Comparison of ENCODE assay signal across 9 cellular contexts in the genomic region with DNA sequence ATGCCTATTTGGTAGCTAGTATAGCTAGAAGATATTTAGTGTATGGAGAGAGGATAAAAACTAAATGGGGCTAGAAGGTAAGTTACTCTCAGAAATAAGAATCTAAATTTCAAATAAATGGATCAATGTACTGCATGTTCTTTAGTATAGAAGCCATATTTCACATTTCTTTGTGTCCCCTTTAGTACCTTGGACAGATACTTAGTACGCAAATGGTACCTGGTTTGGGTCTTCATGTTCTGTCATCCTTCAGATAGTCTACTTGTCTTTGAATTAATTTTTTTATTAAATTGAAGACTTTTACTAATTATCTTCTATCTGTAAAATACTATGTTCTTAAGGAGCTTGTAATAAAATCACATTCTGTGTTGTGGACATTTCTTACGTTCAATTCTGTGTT. TPM values are rescaled to one million over a fixed set of nuclear protein-coding genes. Genes with fewer than 3 reads are reported as not detected.
"Had no signal": no experiment of that assay in that cellular context is flagged by ENCODE, and none has a peak within 500 bp of the region (broad histone marks: within the 10 kb centered on the region; RNA-seq: fewer than 3 reads in every experiment).

No MANE protein-coding gene starts in this region.

- H3K27ac Mint-ChIP-seq: HFFc6 had no signal

- H3K27ac ChIP-seq: GM23248 had no signal

- H2AFZ ChIP-seq: GM23248 had no signal

- H3K9me3 ChIP-seq: HAP-1 had no signal

- H3K36me3 ChIP-seq: HAP-1 had no signal

- H3K4me1 ChIP-seq: HAP-1 had no signal

- H3K4me3 ChIP-seq: GM23248, HAP-1 had no signal

- H3K4me3 Mint-ChIP-seq: H9, HFFc6 had no signal

- DNase-seq: GM23248, GOT3, H7, H9, HCEC 1CT, HFFc6 had no signal

- H3K9ac ChIP-seq: GM23248 had no signal

- H3K9me3 Mint-ChIP-seq: H9 had no signal

RNA-seq across cellular contexts. Expression of a gene that starts 26.3 kb away (rescaled TPM):
- total RNA-seq: GM23248, H1, H4, H7, H9, HFFc6 had no signal
- polyA plus RNA-seq: GM23248, H1 had no signal

RNA-seq across cellular contexts. Expression of a gene that starts 42.3 kb away (rescaled TPM):
- total RNA-seq: GM23248, H1 had no signal
- polyA plus RNA-seq: GM23248 had no signal
